1 cellular context compared by ENCODE assay signal in genomic region chr9:134049236-134049635, GRCh38.
TF ChIP-seq lines count a peak whose summit lies in the region.

No MANE protein-coding gene starts in this region.

TF ChIP-seq in HepG2, 621 proteins besides CTCF, POLR2A, EP300 and RAD21:
- TF ChIP-seq ZNF790 (CRISPR knock-in tag; IDR thresholded peaks at IDR 0.05; ENCODE audit: borderline replicate concordance) (no peak), ZSCAN22 (CRISPR knock-in tag; IDR thresholded peaks at IDR 0.05) (peak; percentile 54; the same call in 1 of the 2 replicates)
